2 cellular contexts compared by ENCODE assay signal in the genomic region with DNA sequence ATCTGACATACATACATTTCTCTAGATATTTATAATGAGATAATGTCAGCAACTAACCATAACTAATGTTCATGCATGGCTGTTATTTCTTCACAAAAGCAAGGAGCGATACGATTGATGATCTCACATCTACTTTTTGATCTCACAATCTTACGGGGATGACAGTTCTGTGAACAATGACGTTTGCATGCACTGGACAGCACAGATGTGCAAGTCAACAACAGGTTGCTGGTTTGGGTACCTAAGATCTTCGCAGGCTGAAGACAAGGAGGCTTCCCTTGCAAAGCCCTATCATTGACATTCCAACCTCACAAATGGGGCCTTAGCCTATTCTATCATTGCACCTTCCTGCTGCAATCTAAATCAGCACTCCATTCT.
TF ChIP-seq lines count a peak whose summit lies in the region.

No MANE protein-coding gene starts in this region.

TF ChIP-seq in GM12878, 131 proteins besides CTCF, POLR2A, EP300 and RAD21:
- TF ChIP-seq, protein P1, sequence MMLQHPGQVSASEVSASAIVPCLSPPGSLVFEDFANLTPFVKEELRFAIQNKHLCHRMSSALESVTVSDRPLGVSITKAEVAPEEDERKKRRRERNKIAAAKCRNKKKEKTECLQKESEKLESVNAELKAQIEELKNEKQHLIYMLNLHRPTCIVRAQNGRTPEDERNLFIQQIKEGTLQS (IDR thresholded peaks at IDR 0.05; ENCODE audit: borderline replicate concordance, extremely low read depth, low read depth, low read length) = no peak
- no peak for TF ChIP-seq CHD4 (IDR thresholded peaks at IDR 0.05)
- TF ChIP-seq SMARCA5 (IDR thresholded peaks at IDR 0.05) = no peak
- TF ChIP-seq CREB1 (IDR thresholded peaks at IDR 0.05; ENCODE audit: low read depth) = peak; percentile 50; the same call in 1 of the 2 replicates
- TF ChIP-seq, protein P2, sequence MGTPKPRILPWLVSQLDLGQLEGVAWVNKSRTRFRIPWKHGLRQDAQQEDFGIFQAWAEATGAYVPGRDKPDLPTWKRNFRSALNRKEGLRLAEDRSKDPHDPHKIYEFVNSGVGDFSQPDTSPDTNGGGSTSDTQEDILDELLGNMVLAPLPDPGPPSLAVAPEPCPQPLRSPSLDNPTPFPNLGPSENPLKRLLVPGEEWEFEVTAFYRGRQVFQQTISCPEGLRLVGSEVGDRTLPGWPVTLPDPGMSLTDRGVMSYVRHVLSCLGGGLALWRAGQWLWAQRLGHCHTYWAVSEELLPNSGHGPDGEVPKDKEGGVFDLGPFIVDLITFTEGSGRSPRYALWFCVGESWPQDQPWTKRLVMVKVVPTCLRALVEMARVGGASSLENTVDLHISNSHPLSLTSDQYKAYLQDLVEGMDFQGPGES (IDR thresholded peaks at IDR 0.05) = no peak
- no peak for TF ChIP-seq HDAC2 (IDR thresholded peaks at IDR 0.05)

TF ChIP-seq in WTC11, 78 proteins besides CTCF, POLR2A, EP300 and RAD21:
- no peak for TF ChIP-seq JUN (CRISPR knock-in tag; IDR thresholded peaks at IDR 0.05)
- TF ChIP-seq, protein P3, sequence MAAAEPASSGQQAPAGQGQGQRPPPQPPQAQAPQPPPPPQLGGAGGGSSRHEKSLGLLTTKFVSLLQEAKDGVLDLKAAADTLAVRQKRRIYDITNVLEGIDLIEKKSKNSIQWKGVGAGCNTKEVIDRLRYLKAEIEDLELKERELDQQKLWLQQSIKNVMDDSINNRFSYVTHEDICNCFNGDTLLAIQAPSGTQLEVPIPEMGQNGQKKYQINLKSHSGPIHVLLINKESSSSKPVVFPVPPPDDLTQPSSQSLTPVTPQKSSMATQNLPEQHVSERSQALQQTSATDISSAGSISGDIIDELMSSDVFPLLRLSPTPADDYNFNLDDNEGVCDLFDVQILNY (CRISPR knock-in tag; IDR thresholded peaks at IDR 0.05) = no peak
- TF ChIP-seq TEAD4 (CRISPR knock-in tag; IDR thresholded peaks at IDR 0.05) = no peak
- no peak for TF ChIP-seq CREM (CRISPR knock-in tag; IDR thresholded peaks at IDR 0.05)
- TF ChIP-seq, protein P4, sequence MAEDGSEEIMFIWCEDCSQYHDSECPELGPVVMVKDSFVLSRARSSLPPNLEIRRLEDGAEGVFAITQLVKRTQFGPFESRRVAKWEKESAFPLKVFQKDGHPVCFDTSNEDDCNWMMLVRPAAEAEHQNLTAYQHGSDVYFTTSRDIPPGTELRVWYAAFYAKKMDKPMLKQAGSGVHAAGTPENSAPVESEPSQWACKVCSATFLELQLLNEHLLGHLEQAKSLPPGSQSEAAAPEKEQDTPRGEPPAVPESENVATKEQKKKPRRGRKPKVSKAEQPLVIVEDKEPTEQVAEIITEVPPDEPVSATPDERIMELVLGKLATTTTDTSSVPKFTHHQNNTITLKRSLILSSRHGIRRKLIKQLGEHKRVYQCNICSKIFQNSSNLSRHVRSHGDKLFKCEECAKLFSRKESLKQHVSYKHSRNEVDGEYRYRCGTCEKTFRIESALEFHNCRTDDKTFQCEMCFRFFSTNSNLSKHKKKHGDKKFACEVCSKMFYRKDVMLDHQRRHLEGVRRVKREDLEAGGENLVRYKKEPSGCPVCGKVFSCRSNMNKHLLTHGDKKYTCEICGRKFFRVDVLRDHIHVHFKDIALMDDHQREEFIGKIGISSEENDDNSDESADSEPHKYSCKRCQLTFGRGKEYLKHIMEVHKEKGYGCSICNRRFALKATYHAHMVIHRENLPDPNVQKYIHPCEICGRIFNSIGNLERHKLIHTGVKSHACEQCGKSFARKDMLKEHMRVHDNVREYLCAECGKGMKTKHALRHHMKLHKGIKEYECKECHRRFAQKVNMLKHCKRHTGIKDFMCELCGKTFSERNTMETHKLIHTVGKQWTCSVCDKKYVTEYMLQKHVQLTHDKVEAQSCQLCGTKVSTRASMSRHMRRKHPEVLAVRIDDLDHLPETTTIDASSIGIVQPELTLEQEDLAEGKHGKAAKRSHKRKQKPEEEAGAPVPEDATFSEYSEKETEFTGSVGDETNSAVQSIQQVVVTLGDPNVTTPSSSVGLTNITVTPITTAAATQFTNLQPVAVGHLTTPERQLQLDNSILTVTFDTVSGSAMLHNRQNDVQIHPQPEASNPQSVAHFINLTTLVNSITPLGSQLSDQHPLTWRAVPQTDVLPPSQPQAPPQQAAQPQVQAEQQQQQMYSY (CRISPR knock-in tag; IDR thresholded peaks at IDR 0.05) = no peak
- TF ChIP-seq EMX1 (CRISPR knock-in tag; IDR thresholded peaks at IDR 0.05) = no peak
- TF ChIP-seq ZBTB21 (CRISPR knock-in tag; IDR thresholded peaks at IDR 0.05; ENCODE audit: borderline replicate concordance) = no peak
- TF ChIP-seq, protein P5, sequence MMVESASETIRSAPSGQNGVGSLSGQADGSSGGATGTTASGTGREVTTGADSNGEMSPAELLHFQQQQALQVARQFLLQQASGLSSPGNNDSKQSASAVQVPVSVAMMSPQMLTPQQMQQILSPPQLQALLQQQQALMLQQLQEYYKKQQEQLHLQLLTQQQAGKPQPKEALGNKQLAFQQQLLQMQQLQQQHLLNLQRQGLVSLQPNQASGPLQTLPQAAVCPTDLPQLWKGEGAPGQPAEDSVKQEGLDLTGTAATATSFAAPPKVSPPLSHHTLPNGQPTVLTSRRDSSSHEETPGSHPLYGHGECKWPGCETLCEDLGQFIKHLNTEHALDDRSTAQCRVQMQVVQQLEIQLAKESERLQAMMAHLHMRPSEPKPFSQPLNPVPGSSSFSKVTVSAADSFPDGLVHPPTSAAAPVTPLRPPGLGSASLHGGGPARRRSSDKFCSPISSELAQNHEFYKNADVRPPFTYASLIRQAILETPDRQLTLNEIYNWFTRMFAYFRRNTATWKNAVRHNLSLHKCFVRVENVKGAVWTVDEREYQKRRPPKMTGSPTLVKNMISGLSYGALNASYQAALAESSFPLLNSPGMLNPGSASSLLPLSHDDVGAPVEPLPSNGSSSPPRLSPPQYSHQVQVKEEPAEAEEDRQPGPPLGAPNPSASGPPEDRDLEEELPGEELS (CRISPR knock-in tag; IDR thresholded peaks at IDR 0.05) = no peak
- no peak for TF ChIP-seq RORB (CRISPR knock-in tag; IDR thresholded peaks at IDR 0.05)
- TF ChIP-seq GRHL2 (CRISPR knock-in tag; IDR thresholded peaks at IDR 0.05; ENCODE audit: insufficient replicate concordance, severe bottlenecking) = no peak
- no peak for TF ChIP-seq ZNF121 (CRISPR knock-in tag; IDR thresholded peaks at IDR 0.05)
- no peak for TF ChIP-seq JAZF1 (CRISPR knock-in tag; IDR thresholded peaks at IDR 0.05)
- TF ChIP-seq, protein P6, sequence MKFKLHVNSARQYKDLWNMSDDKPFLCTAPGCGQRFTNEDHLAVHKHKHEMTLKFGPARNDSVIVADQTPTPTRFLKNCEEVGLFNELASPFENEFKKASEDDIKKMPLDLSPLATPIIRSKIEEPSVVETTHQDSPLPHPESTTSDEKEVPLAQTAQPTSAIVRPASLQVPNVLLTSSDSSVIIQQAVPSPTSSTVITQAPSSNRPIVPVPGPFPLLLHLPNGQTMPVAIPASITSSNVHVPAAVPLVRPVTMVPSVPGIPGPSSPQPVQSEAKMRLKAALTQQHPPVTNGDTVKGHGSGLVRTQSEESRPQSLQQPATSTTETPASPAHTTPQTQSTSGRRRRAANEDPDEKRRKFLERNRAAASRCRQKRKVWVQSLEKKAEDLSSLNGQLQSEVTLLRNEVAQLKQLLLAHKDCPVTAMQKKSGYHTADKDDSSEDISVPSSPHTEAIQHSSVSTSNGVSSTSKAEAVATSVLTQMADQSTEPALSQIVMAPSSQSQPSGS (CRISPR knock-in tag; IDR thresholded peaks at IDR 0.05; ENCODE audit: borderline replicate concordance, low read depth) = no peak
- no peak for TF ChIP-seq KAT7 (CRISPR knock-in tag; IDR thresholded peaks at IDR 0.05; ENCODE audit: borderline replicate concordance)
- TF ChIP-seq, protein P7, sequence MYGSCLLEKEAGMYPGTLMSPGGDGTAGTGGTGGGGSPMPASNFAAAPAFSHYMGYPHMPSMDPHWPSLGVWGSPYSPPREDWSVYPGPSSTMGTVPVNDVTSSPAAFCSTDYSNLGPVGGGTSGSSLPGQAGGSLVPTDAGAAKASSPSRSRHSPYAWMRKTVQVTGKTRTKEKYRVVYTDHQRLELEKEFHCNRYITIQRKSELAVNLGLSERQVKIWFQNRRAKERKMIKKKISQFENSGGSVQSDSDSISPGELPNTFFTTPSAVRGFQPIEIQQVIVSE (CRISPR knock-in tag; IDR thresholded peaks at IDR 0.05; ENCODE audit: borderline replicate concordance) = no peak
- no peak for TF ChIP-seq ZNF317 (CRISPR knock-in tag; IDR thresholded peaks at IDR 0.05; ENCODE audit: borderline replicate concordance, low read depth)
- TF ChIP-seq NR3C1 (CRISPR knock-in tag; conservative IDR thresholded peaks at IDR 0.05; ENCODE audit: low read depth) = no peak
- TF ChIP-seq, protein P8, sequence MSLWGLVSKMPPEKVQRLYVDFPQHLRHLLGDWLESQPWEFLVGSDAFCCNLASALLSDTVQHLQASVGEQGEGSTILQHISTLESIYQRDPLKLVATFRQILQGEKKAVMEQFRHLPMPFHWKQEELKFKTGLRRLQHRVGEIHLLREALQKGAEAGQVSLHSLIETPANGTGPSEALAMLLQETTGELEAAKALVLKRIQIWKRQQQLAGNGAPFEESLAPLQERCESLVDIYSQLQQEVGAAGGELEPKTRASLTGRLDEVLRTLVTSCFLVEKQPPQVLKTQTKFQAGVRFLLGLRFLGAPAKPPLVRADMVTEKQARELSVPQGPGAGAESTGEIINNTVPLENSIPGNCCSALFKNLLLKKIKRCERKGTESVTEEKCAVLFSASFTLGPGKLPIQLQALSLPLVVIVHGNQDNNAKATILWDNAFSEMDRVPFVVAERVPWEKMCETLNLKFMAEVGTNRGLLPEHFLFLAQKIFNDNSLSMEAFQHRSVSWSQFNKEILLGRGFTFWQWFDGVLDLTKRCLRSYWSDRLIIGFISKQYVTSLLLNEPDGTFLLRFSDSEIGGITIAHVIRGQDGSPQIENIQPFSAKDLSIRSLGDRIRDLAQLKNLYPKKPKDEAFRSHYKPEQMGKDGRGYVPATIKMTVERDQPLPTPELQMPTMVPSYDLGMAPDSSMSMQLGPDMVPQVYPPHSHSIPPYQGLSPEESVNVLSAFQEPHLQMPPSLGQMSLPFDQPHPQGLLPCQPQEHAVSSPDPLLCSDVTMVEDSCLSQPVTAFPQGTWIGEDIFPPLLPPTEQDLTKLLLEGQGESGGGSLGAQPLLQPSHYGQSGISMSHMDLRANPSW (CRISPR knock-in tag; conservative IDR thresholded peaks at IDR 0.05; ENCODE audit: low read depth) = no peak
- no peak for TF ChIP-seq TP53 (CRISPR knock-in tag; IDR thresholded peaks at IDR 0.05)
